13 cellular contexts compared by ENCODE assay signal in the genomic region with DNA sequence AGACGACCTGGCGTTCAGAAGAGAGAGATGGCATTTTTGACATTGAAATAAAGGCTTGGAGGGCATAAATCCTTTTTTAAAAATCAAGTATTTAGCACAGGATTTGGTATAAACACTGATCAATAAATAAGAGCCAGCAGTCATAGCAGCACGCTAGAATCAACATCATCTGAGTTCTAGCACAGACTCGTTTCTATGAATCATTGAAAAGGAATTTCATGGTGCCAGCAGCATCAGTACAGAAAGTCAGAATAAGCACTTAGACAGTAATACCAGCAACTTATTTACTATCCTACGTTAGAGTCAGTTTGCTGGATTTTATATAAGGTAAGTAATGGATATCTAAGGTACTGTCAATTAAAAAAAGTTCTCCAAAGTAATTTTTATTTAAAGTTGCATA.
DNase-seq lines count a peak whose midpoint lies in the region; ATAC-seq, FAIRE-seq and TF ChIP-seq lines count a peak whose summit lies in the region.
"Had no signal": no experiment of that assay in that cellular context is flagged by ENCODE, and none has a peak within 500 bp of the region (broad histone marks: within the 10 kb centered on the region; RNA-seq: fewer than 3 reads in every experiment).

No MANE protein-coding gene starts in this region.

- CTCF ChIA-PET in HepG2 (lab: Yijun Ruan, JAX; ENCODE audit: low intra/inter-chr PET ratio, low total read pairs) = no interaction called here

- H4K20me1 ChIP-seq in HepG2 (ENCODE audit: insufficient read depth, low read length) = no peaks in the 10 kb centered on the region

- ATAC-seq in HepG2 = peak; percentile 57; the same call in 2 of the 3 replicates
- no peak for ATAC-seq in stimulated activated naive CD8-positive, alpha-beta T cell treated with anti-CD3 and anti-CD28 coated beads, Interleukin-15, Interleukin-2, amounts not matched to agents 100 U/mL and 50 U/mL, for 24 hours
- ATAC-seq: activated CD8-positive, alpha-beta T cell treated with anti-CD3 and anti-CD28 coated beads, Interleukin-2, amount 10 ng/mL, durations not matched to agents 7 days and 5 days had no signal

- intact Hi-C loops in HepG2 (cut with micrococcal nuclease; ENCODE audit: unreplicated experiment) = no loop called here
- intact Hi-C loops in testis (cut with DNase I; ENCODE audit: low total_unique reads) = no loop called here

- H3K79me2 ChIP-seq in HepG2 (ENCODE audit: insufficient read depth, low read length) = no peaks in the 10 kb centered on the region
- H3K79me2 ChIP-seq: parathyroid adenoma had no signal

- H3K36me3 ChIP-seq in HepG2 (replicated peaks in 1 of 2; ENCODE audit: control insufficient read depth in 1 of 2, insufficient read depth in 2 of 2, low read length in 2 of 2) (no peaks in the 10 kb centered on the region), testis (ENCODE audit: low read depth, missing control alignments) (no peaks in the 10 kb centered on the region)

- BruUV-seq in HepG2 (replicated peaks; lab: Mats Ljungman, UMichigan) = no TSS peak

- FAIRE-seq in HepG2 (lab: Jason Lieb, UNC) = no peak

- no peak overlapping the region for H3K27ac ChIP-seq in HepG2 (ENCODE audit: extremely low read length, insufficient read depth, low read length)
- no peak overlapping the region for H3K27ac ChIP-seq in testis
- H3K27ac ChIP-seq: parathyroid adenoma had no signal

- TF ChIP-seq EP300 in HepG2 (IDR thresholded peaks at IDR 0.05; ENCODE audit: low read depth in 2 of 2, low read length in 2 of 2) (no peak), HepG2 (CRISPR knock-in tag; IDR thresholded peaks at IDR 0.05; ENCODE audit: borderline replicate concordance) (no peak)

- POLR2A ChIA-PET in HepG2 (lab: Yijun Ruan, JAX) = no interaction called here

- DNase-seq in AG08396 (ENCODE audit: low spot score) (peak; percentile 73), M059J (ENCODE audit: low read depth) (peak; percentile 87), choroid plexus epithelial cell (ENCODE audit: low read depth) (peak; percentile 88), HepG2 (ENCODE audit: low spot score) (peak; percentile 59), T-helper 2 cell (no peak), NOMO-1 treated with DMSO at 0.1 percent for 48 hours (lab: John Stamatoyannopoulos, UW; ENCODE audit: unreplicated experiment) (no peak), testis (no peak)
- no peak for DNase-seq in stimulated activated naive CD8-positive, alpha-beta T cell treated with anti-CD3 and anti-CD28 coated beads, Interleukin-15, Interleukin-2, amounts not matched to agents 100 U/mL and 50 U/mL, for 24 hours
- DNase-seq: activated CD8-positive, alpha-beta T cell treated with anti-CD3 and anti-CD28 coated beads, Interleukin-2, amount 10 ng/mL, durations not matched to agents 7 days and 5 days; anterior cingulate cortex; CD4-positive, alpha-beta T cell; NCI-H2081 had no signal

- no peak for TF ChIP-seq RAD21 in HepG2 (CRISPR knock-in tag; IDR thresholded peaks at IDR 0.05)

- H2AFZ ChIP-seq in HepG2 (ENCODE audit: low read length) = no peak overlapping the region
- H2AFZ ChIP-seq: parathyroid adenoma had no signal

- TF ChIP-seq POLR2A in HepG2 (IDR thresholded peaks at IDR 0.05; ENCODE audit: insufficient read depth in 1 of 2, low read depth in 2 of 2, low read length in 2 of 2) = no peak
- no peak for TF ChIP-seq POLR2A in testis (IDR thresholded peaks at IDR 0.05)

- no peak for TF ChIP-seq CTCF in choroid plexus epithelial cell (conservative IDR thresholded peaks at IDR 0.05; ENCODE audit: low read depth, low read length)
- no peak for TF ChIP-seq CTCF in HepG2 (CRISPR knock-in tag; IDR thresholded peaks at IDR 0.05)
- TF ChIP-seq CTCF in testis (IDR thresholded peaks at IDR 0.05) = no peak

- H3K4me3 ChIP-seq in choroid plexus epithelial cell (ENCODE audit: low read depth, low read length) (no peak overlapping the region), HepG2 (replicated peaks in 1 of 3; ENCODE audit: insufficient read depth in 1 of 3, low read depth in 2 of 3, low read length in 3 of 3) (no peak overlapping the region), testis (no peak overlapping the region)

- no peak overlapping the region for H3K9ac ChIP-seq in HepG2 (ENCODE audit: insufficient read depth, low read depth, low read length)
- H3K9ac ChIP-seq: parathyroid adenoma had no signal

- H3K9me3 ChIP-seq in HepG2 (ENCODE audit: low read length) (no peaks in the 10 kb centered on the region), testis (no peaks in the 10 kb centered on the region)

- peaks cover 13% of the 10 kb centered on the region for H3K4me1 ChIP-seq in HepG2 (ENCODE audit: insufficient read depth, low read length)
- no peaks in the 10 kb centered on the region for H3K4me1 ChIP-seq in testis
- H3K4me1 ChIP-seq: parathyroid adenoma had no signal

- WGBS in HepG2 (ENCODE audit: low lambda C conversion rate) = 59% methylated on average over 5 of the region's 5 CpGs
- 73 to 81% methylated on average over 5 of the region's 5 CpGs for WGBS in testis, 2 donors

- in situ Hi-C loops in HepG2 (cut with HindIII; ENCODE audit: extremely low pct_ligation_motif_present, low pct_unique_long_range_greater_than_20kb) = no loop called here

- H3K4me2 ChIP-seq in HepG2 (ENCODE audit: low read depth, low read length) = no peak overlapping the region

- no peaks in the 10 kb centered on the region for H3K27me3 ChIP-seq in HepG2 (ENCODE audit: control insufficient read depth in 1 of 2, insufficient read depth in 2 of 2, low read length in 2 of 2)
- no peaks in the 10 kb centered on the region for H3K27me3 ChIP-seq in testis

TF ChIP-seq in HepG2, 621 proteins besides CTCF, POLR2A, EP300 and RAD21 (continues in another document):
- TF ChIP-seq ZNF12 (CRISPR knock-in tag; IDR thresholded peaks at IDR 0.05) (peak; percentile 96), JUND (CRISPR knock-in tag; IDR thresholded peaks at IDR 0.05) (0 out of 2 replicates have a peak, but pooled peaks have one; percentile 28), FOSL2 (CRISPR knock-in tag; IDR thresholded peaks at IDR 0.05) (peak; percentile 77)
- TF ChIP-seq, protein P1, sequence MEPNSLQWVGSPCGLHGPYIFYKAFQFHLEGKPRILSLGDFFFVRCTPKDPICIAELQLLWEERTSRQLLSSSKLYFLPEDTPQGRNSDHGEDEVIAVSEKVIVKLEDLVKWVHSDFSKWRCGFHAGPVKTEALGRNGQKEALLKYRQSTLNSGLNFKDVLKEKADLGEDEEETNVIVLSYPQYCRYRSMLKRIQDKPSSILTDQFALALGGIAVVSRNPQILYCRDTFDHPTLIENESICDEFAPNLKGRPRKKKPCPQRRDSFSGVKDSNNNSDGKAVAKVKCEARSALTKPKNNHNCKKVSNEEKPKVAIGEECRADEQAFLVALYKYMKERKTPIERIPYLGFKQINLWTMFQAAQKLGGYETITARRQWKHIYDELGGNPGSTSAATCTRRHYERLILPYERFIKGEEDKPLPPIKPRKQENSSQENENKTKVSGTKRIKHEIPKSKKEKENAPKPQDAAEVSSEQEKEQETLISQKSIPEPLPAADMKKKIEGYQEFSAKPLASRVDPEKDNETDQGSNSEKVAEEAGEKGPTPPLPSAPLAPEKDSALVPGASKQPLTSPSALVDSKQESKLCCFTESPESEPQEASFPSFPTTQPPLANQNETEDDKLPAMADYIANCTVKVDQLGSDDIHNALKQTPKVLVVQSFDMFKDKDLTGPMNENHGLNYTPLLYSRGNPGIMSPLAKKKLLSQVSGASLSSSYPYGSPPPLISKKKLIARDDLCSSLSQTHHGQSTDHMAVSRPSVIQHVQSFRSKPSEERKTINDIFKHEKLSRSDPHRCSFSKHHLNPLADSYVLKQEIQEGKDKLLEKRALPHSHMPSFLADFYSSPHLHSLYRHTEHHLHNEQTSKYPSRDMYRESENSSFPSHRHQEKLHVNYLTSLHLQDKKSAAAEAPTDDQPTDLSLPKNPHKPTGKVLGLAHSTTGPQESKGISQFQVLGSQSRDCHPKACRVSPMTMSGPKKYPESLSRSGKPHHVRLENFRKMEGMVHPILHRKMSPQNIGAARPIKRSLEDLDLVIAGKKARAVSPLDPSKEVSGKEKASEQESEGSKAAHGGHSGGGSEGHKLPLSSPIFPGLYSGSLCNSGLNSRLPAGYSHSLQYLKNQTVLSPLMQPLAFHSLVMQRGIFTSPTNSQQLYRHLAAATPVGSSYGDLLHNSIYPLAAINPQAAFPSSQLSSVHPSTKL (CRISPR knock-in tag; IDR thresholded peaks at IDR 0.05) = 0 out of 2 replicates have a peak, but pooled peaks have one; percentile 15

Comparison
In these comparisons a context has a peak if more than half of its experiments do, and no peak if none do; other contexts are left out.
1. DNase-seq: peak in AG08396 (single experiment), M059J (single experiment), choroid plexus epithelial cell (single experiment) and HepG2 (single experiment); none in T-helper 2 cell (0 of 5), stimulated activated naive CD8-positive, alpha-beta T cell treated with anti-CD3 and anti-CD28 coated beads, Interleukin-15, Interleukin-2, amounts not matched to agents 100 U/mL and 50 U/mL, for 24 hours (single experiment), NOMO-1 treated with DMSO at 0.1 percent for 48 hours (single experiment) and testis (single experiment).